In the genomic region with DNA sequence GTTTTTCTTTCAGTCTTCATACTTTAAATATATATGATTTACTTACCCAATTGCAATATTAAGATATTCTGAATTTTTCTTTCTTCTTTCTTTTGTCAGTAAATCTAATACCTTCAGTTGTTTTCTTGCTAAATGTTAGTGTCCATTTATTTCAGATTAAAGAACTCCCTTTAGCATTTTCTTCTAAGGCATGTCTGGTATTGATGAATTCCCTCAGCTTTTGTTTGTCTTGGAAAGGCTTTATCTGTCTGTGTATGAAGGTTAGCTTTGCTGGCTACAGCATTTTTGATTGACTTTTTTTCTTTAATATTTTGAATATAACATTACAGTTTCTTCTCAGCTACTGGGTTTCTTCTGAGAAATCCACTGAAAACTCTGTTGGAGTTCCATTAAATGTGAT, we compare ENCODE assay signal across 1 cellular context.
TF ChIP-seq lines count a peak whose summit lies in the region.

No MANE protein-coding gene starts in this region.

TF ChIP-seq in endothelial cell of umbilical vein, 7 proteins besides CTCF, POLR2A, EP300 and RAD21:
- no peak for TF ChIP-seq EZH2 (IDR thresholded peaks at IDR 0.05; ENCODE audit: borderline replicate concordance, low read depth, low read length, severe bottlenecking)
- no peak for TF ChIP-seq FOS (IDR thresholded peaks at IDR 0.05; ENCODE audit: borderline replicate concordance, insufficient read depth, low read length)
- TF ChIP-seq POLR2AphosphoS5 (IDR thresholded peaks at IDR 0.05; ENCODE audit: insufficient read depth, low read depth, low read length), result no peak
- TF ChIP-seq MYC (IDR thresholded peaks at IDR 0.05; ENCODE audit: low read depth, low read length), result no peak
- no peak for TF ChIP-seq JUN (IDR thresholded peaks at IDR 0.05; ENCODE audit: borderline replicate concordance, insufficient read depth, insufficient read length, low read depth)
- TF ChIP-seq, protein P1, sequence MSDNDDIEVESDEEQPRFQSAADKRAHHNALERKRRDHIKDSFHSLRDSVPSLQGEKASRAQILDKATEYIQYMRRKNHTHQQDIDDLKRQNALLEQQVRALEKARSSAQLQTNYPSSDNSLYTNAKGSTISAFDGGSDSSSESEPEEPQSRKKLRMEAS (IDR thresholded peaks at IDR 0.05; ENCODE audit: insufficient read depth, insufficient read length), result no peak
- no peak for TF ChIP-seq GATA2 (IDR thresholded peaks at IDR 0.05; ENCODE audit: insufficient read depth, insufficient read length, low read depth, low read length)
